22 cellular contexts compared by ENCODE assay signal in the genomic region with DNA sequence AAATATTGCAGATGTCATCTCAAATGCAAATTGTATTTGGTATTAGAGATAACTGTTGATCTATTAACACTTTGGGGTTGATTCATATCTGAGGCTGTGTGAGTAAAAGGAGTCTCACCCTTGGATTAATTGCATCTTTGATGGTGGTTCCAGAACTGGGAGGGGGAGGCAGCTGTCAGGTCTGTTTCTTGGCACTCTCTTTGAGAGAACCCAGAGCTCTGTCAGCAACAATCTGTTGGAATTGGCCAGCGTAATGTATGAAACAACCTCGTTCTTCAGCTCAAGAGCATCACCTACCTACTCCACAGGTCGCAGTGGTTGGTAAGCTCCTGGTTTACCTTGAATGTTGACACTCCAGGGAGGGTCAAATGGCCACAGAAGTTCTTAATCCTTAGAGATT.
DNase-seq lines count a peak whose midpoint lies in the region; ATAC-seq and TF ChIP-seq lines count a peak whose summit lies in the region.
"Had no signal": no experiment of that assay in that cellular context is flagged by ENCODE, and none has a peak within 500 bp of the region (broad histone marks: within the 10 kb centered on the region; RNA-seq: fewer than 3 reads in every experiment).

No MANE protein-coding gene starts in this region.

- DNase-seq in G401 (ENCODE audit: low spot score) (peak; percentile 92), NCI-H2171 treated with DMSO at 0.1 percent for 48 hours (lab: John Stamatoyannopoulos, UW) (peak; percentile 81), NCI-H82 treated with DMSO at 0.1 percent for 48 hours (lab: John Stamatoyannopoulos, UW; ENCODE audit: unreplicated experiment) (peak; percentile 31), omental fat pad (ENCODE audit: low spot score) (no peak), NCI-H1436 treated with DMSO at 0.1 percent for 48 hours (lab: John Stamatoyannopoulos, UW) (no peak), amygdala (lab: John Stamatoyannopoulos, UW) (no peak), COR-L47 (lab: John Stamatoyannopoulos, UW) (no peak)
- DNase-seq: CD8-positive, alpha-beta T cell; GDM1; GOT3; HFFc6; Kasumi-1; NCI-H1092 treated with DMSO at 0.1 percent for 48 hours; NCI-H1436; NCI-H1930; NCI-H2107; NCI-H226; NCI-H526; PC-3 had no signal

- no peak for TF ChIP-seq CTCF in omental fat pad (IDR thresholded peaks at IDR 0.05)

- in situ Hi-C loops in G401 (cut with HindIII; ENCODE audit: low sequenced_read_pairs) = no loop called here

- peak; percentile 32 for ATAC-seq in omental fat pad (ENCODE audit: low FRiP score)
- ATAC-seq: CD8-positive, alpha-beta T cell; GM12878; K562; PC-3; Right ventricle myocardium inferior had no signal

Comparison
In these comparisons a context has a peak if more than half of its experiments do, and no peak if none do; other contexts are left out.
1. DNase-seq: peak in G401 (single experiment), NCI-H2171 treated with DMSO at 0.1 percent for 48 hours (single experiment) and NCI-H82 treated with DMSO at 0.1 percent for 48 hours (single experiment); none in omental fat pad (single experiment), NCI-H1436 treated with DMSO at 0.1 percent for 48 hours (single experiment), amygdala (0 of 56) and COR-L47 (single experiment).